In the genomic region with DNA sequence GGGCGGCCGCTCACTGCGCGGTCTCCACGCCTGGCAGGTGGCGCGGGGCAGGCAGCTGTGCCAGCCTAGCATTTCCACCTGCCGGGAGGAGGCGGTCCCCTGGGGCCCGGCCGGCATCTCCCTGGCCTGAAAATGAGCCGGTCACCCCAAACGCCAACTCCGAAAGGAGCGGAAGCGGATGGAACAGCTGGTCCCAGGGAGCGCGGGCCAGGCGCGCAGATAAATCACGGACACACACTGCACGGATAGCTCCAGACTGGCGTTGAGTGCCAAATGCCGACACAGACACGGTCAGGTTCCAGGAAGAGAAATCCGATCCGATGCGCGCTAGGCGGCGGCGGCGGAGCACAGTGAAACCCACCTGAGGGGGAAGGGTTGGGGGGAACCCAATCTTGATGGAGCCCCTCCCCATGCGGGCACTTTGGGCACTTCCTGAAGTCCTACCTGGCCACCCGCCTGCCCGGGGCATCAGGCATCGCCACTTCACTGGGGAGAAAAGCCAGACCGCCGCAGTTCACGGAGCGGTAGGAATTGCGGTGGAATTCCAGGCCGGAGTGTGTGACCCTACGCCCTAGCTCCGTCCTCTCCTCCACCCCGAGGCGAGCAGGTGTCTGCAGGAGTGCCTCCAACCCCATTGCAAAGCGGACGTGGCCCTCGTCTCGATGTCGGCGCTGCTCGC, we compare ENCODE assay signal across 8 cellular contexts. TPM values are rescaled to one million over a fixed set of nuclear protein-coding genes. Genes with fewer than 3 reads are reported as not detected.
DNase-seq lines count a peak whose midpoint lies in the region; ATAC-seq, FAIRE-seq and TF ChIP-seq lines count a peak whose summit lies in the region.

No MANE protein-coding gene starts in this region.

- no peaks in the 10 kb centered on the region for H3K9me3 Mint-ChIP-seq in stimulated activated naive CD8-positive, alpha-beta T cell treated with anti-CD3 and anti-CD28 coated beads, Interleukin-15, Interleukin-2, amounts not matched to agents 100 ng/mL and 50 ng/mL, for 24 hours
- H3K9me3 Mint-ChIP-seq in CD8-positive, alpha-beta T cell = no peaks in the 10 kb centered on the region

- H3K36me3 Mint-ChIP-seq in stimulated activated naive CD8-positive, alpha-beta T cell treated with anti-CD3 and anti-CD28 coated beads, Interleukin-15, Interleukin-2, amounts not matched to agents 100 ng/mL and 50 ng/mL, for 24 hours (ENCODE audit: low read depth) = no peaks in the 10 kb centered on the region
- H3K36me3 Mint-ChIP-seq in CD8-positive, alpha-beta T cell = no peaks in the 10 kb centered on the region

- H3K36me3 ChIP-seq in keratinocyte (ENCODE audit: control insufficient read depth in 2 of 2, extremely low read depth in 1 of 2, insufficient read depth in 2 of 2, low read length in 2 of 2) = no peaks in the 10 kb centered on the region
- H3K36me3 ChIP-seq in CD8-positive, alpha-beta T cell (ENCODE audit: insufficient read depth, low read length) = no peaks in the 10 kb centered on the region

- no peaks in the 10 kb centered on the region for H3K4me1 ChIP-seq in keratinocyte (ENCODE audit: control insufficient read depth, extremely low read depth, insufficient read depth, low read length)
- no peaks in the 10 kb centered on the region for H3K4me1 ChIP-seq in CD8-positive, alpha-beta T cell (ENCODE audit: insufficient read depth, low read length)

- no peak overlapping the region for H3K27ac Mint-ChIP-seq in stimulated activated naive CD8-positive, alpha-beta T cell treated with anti-CD3 and anti-CD28 coated beads, Interleukin-15, Interleukin-2, amounts not matched to agents 100 ng/mL and 50 ng/mL, for 24 hours
- no peak overlapping the region for H3K27ac Mint-ChIP-seq in CD8-positive, alpha-beta T cell

- no peak overlapping the region for H3K9ac ChIP-seq in keratinocyte (ENCODE audit: control insufficient read depth, extremely low read depth, insufficient read depth, low read length)

- peak overlapping the region; percentile 56 for H3K4me2 ChIP-seq in keratinocyte (ENCODE audit: control insufficient read depth, extremely low read depth, insufficient read depth, low read depth, low read length)

- no peak for TF ChIP-seq CTCF in astrocyte of the cerebellum (IDR thresholded peaks at IDR 0.05; ENCODE audit: low read depth, low read length, missing control alignments)
- no peak for TF ChIP-seq CTCF in keratinocyte (optimal IDR thresholded peaks at IDR 0.05 in 1 of 3, IDR thresholded peaks at IDR 0.05 in 1 of 3, conservative IDR thresholded peaks at IDR 0.05 in 1 of 3; ENCODE audit: extremely low read depth in 1 of 3, insufficient read depth in 2 of 3, low read length in 3 of 3)
- no peak for TF ChIP-seq CTCF in CD8-positive, alpha-beta T cell (IDR thresholded peaks at IDR 0.05)

- peaks cover 46% of the 10 kb centered on the region for H3K27me3 Mint-ChIP-seq in stimulated activated naive CD8-positive, alpha-beta T cell treated with anti-CD3 and anti-CD28 coated beads, Interleukin-15, Interleukin-2, amounts not matched to agents 100 ng/mL and 50 ng/mL, for 24 hours
- peaks cover 35% of the 10 kb centered on the region for H3K27me3 Mint-ChIP-seq in CD8-positive, alpha-beta T cell (ENCODE audit: low read depth)

- H3K4me3 ChIP-seq in astrocyte of the cerebellum (ENCODE audit: low read depth, low read length) (peak overlapping the region; percentile 26), keratinocyte (ENCODE audit: control insufficient read depth in 2 of 3, extremely low read depth in 1 of 3, insufficient read depth in 2 of 3, low read depth in 1 of 3, low read length in 3 of 3) (peak overlapping the region in 1 of 3 experiments; percentile 42)
- no peak overlapping the region for H3K4me3 ChIP-seq in CD8-positive, alpha-beta T cell (ENCODE audit: low read depth, low read length)

- H3K27ac ChIP-seq in keratinocyte (ENCODE audit: control insufficient read depth, insufficient read depth, low read length) = no peak overlapping the region
- H3K27ac ChIP-seq in CD8-positive, alpha-beta T cell (ENCODE audit: low read depth, low read length) = no peak overlapping the region

- H4K20me1 ChIP-seq in keratinocyte (ENCODE audit: control insufficient read depth, extremely low read depth, insufficient read depth, low read length) = peaks cover 2% of the 10 kb centered on the region

- peaks cover 71% of the 10 kb centered on the region for H3K27me3 ChIP-seq in keratinocyte (ENCODE audit: control insufficient read depth, extremely low read depth, insufficient read depth, low read length)
- peaks cover 5% of the 10 kb centered on the region for H3K27me3 ChIP-seq in CD8-positive, alpha-beta T cell (ENCODE audit: insufficient read depth, low read length)

- no peak for FAIRE-seq in keratinocyte (lab: Jason Lieb, UNC)

- H3K4me1 Mint-ChIP-seq in stimulated activated naive CD8-positive, alpha-beta T cell treated with anti-CD3 and anti-CD28 coated beads, Interleukin-15, Interleukin-2, amounts not matched to agents 100 ng/mL and 50 ng/mL, for 24 hours (ENCODE audit: low read depth) = peaks cover 3% of the 10 kb centered on the region
- H3K4me1 Mint-ChIP-seq in CD8-positive, alpha-beta T cell (ENCODE audit: low read depth) = peaks cover 2% of the 10 kb centered on the region

- in situ Hi-C loops in astrocyte of the cerebellum (cut with HindIII; ENCODE audit: low sequenced_read_pairs) = no loop called here

- POLR2A ChIA-PET in CD8-positive, alpha-beta T cell (lab: Charles Lee) = no interaction called here

- H3K79me2 ChIP-seq in keratinocyte (ENCODE audit: control insufficient read depth, insufficient read depth, low read length) = no peaks in the 10 kb centered on the region

- ATAC-seq in HG02970 (IDR thresholded peaks at IDR 0.05; ENCODE audit: low FRiP score, unreplicated experiment) = no peak
- no peak for ATAC-seq in CD8-positive, alpha-beta T cell
- no peak for ATAC-seq in GM18870 (IDR thresholded peaks at IDR 0.05; ENCODE audit: unreplicated experiment)

- CTCF ChIA-PET in CD8-positive, alpha-beta T cell (lab: Charles Lee) = no interaction called here

- H3K9me1 ChIP-seq in keratinocyte (ENCODE audit: control insufficient read depth, extremely low read depth, insufficient read depth, low read length) = no peaks in the 10 kb centered on the region

- H3K4me3 Mint-ChIP-seq in stimulated activated naive CD8-positive, alpha-beta T cell treated with anti-CD3 and anti-CD28 coated beads, Interleukin-15, Interleukin-2, amounts not matched to agents 100 ng/mL and 50 ng/mL, for 24 hours = peak overlapping the region; percentile 55
- no peak overlapping the region for H3K4me3 Mint-ChIP-seq in CD8-positive, alpha-beta T cell

- dilution Hi-C loops in keratinocyte (cut with MboI; ENCODE audit: extremely low pct_ligation_motif_present, low sequenced_read_pairs) = no loop called here

- no peak for TF ChIP-seq RAD21 in Ishikawa (IDR thresholded peaks at IDR 0.05; ENCODE audit: low read depth)

- peak; percentile 75 for TF ChIP-seq EP300 in Ishikawa (IDR thresholded peaks at IDR 0.05; ENCODE audit: borderline replicate concordance)

- no peaks in the 10 kb centered on the region for H3K9me3 ChIP-seq in keratinocyte (ENCODE audit: control insufficient read depth, low read depth, low read length)
- H3K9me3 ChIP-seq in CD8-positive, alpha-beta T cell (ENCODE audit: low read length) = no peaks in the 10 kb centered on the region

- no peak overlapping the region for H2AFZ ChIP-seq in keratinocyte (ENCODE audit: control insufficient read depth, low read length)

- intact Hi-C loops in CD8-positive, alpha-beta T cell (cut with DNase I, micrococcal nuclease) = no loop called here

- DNase-seq in astrocyte of the cerebellum (ENCODE audit: low read depth) = no peak
- no peak for DNase-seq in keratinocyte (ENCODE audit: low read depth, low spot score)
- DNase-seq in MV-4-11 (lab: John Stamatoyannopoulos, UW) = no peak
- DNase-seq in CD8-positive, alpha-beta T cell = no peak

TF ChIP-seq in Ishikawa, 13 proteins besides CTCF, POLR2A, EP300 and RAD21 (continues in another document):
- TF ChIP-seq, protein P1, sequence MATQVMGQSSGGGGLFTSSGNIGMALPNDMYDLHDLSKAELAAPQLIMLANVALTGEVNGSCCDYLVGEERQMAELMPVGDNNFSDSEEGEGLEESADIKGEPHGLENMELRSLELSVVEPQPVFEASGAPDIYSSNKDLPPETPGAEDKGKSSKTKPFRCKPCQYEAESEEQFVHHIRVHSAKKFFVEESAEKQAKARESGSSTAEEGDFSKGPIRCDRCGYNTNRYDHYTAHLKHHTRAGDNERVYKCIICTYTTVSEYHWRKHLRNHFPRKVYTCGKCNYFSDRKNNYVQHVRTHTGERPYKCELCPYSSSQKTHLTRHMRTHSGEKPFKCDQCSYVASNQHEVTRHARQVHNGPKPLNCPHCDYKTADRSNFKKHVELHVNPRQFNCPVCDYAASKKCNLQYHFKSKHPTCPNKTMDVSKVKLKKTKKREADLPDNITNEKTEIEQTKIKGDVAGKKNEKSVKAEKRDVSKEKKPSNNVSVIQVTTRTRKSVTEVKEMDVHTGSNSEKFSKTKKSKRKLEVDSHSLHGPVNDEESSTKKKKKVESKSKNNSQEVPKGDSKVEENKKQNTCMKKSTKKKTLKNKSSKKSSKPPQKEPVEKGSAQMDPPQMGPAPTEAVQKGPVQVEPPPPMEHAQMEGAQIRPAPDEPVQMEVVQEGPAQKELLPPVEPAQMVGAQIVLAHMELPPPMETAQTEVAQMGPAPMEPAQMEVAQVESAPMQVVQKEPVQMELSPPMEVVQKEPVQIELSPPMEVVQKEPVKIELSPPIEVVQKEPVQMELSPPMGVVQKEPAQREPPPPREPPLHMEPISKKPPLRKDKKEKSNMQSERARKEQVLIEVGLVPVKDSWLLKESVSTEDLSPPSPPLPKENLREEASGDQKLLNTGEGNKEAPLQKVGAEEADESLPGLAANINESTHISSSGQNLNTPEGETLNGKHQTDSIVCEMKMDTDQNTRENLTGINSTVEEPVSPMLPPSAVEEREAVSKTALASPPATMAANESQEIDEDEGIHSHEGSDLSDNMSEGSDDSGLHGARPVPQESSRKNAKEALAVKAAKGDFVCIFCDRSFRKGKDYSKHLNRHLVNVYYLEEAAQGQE (IDR thresholded peaks at IDR 0.05; ENCODE audit: low read depth) = no peak
- peak; percentile 84 for TF ChIP-seq NFIC (IDR thresholded peaks at IDR 0.05)

RNA-seq across cellular contexts. Expression of gene PLEKHD1, which starts 0.6 kb away (rescaled TPM):
- 0.01 TPM in 2 of 3 replicates, not detected in the other for polyA plus RNA-seq in keratinocyte
- 0.11 TPM for polyA plus RNA-seq in keratinocyte (2011; ENCODE audit: low read depth)
- polyA plus RNA-seq in keratinocyte (2011; cell fraction: cytosol; rRNA removed) = not detected in 2 replicates
- 0.04 and 0.08 TPM in 2 replicates for polyA plus RNA-seq in keratinocyte (2011; cell fraction: nucleus; rRNA removed)
- polyA plus RNA-seq in keratinocyte (2012; ENCODE audit: low replicate concordance) = 0.11 TPM in 1 of 2 replicates, not detected in the other
- polyA minus RNA-seq in keratinocyte = 0.06 TPM in 1 of 3 replicates, not detected in the others
- not detected for polyA minus RNA-seq in keratinocyte (2011; cell fraction: cytosol; rRNA and poly(A)+ RNA removed)
- polyA minus RNA-seq in keratinocyte (2011; cell fraction: nucleus; rRNA and poly(A)+ RNA removed) = 0.21 and 0.23 TPM in 2 replicates
- under 1 TPM; 0.28 to 0.46 TPM for total RNA-seq in CD8-positive, alpha-beta T cell
